11 cellular contexts compared by ENCODE assay signal in genomic region chr17:69358688-69359596, GRCh38. TPM values are rescaled to one million over a fixed set of nuclear protein-coding genes. Genes with fewer than 3 reads are reported as not detected.
DNase-seq lines count a peak whose midpoint lies in the region; ATAC-seq and TF ChIP-seq lines count a peak whose summit lies in the region.
"Had no signal": no experiment of that assay in that cellular context is flagged by ENCODE, and none has a peak within 500 bp of the region (broad histone marks: within the 10 kb centered on the region; RNA-seq: fewer than 3 reads in every experiment).

No MANE protein-coding gene starts in this region.

- H4K20me1 ChIP-seq in HCT116 (ENCODE audit: insufficient read depth): no peaks in the 10 kb centered on the region
- no peaks in the 10 kb centered on the region for H4K20me1 ChIP-seq in SU-DHL-6 (ENCODE audit: low read depth, low read length)

- intact Hi-C loops in HCT116 (cut with micrococcal nuclease): no loop called here
- intact Hi-C loops in testis (cut with DNase I; ENCODE audit: low total_unique reads): no loop called here

- BruUV-seq in HCT116 (replicated peaks; lab: Mats Ljungman, UMichigan): no TSS peak

- H2AFZ ChIP-seq in HCT116 (ENCODE audit: low read depth, low read length, poor library complexity, severe bottlenecking) (no peak overlapping the region), SU-DHL-6 (ENCODE audit: low read depth, low read length, severe bottlenecking) (no peak overlapping the region)

- TF ChIP-seq CTCF in HCT116 (IDR thresholded peaks at IDR 0.05 in 2 of 3, conservative IDR thresholded peaks at IDR 0.05 in 1 of 3; ENCODE audit: borderline replicate concordance in 1 of 3, insufficient read depth in 1 of 3, low read depth in 2 of 3, low read length in 2 of 3) (peak; percentile 25 to 56 (median 53); a peak in 4 of 6 replicates), SU-DHL-6 (IDR thresholded peaks at IDR 0.05; ENCODE audit: insufficient read depth, low read length, poor library complexity, severe bottlenecking) (peak; percentile 38), testis (IDR thresholded peaks at IDR 0.05) (no peak)

- no peaks in the 10 kb centered on the region for H3K9me3 ChIP-seq in HCT116 (ENCODE audit: control insufficient read depth in 1 of 2, insufficient read depth in 1 of 2, low read depth in 1 of 2, low read length in 2 of 2)
- no peaks in the 10 kb centered on the region for H3K9me3 ChIP-seq in SU-DHL-6 (ENCODE audit: insufficient read depth, low read length)
- H3K9me3 ChIP-seq in testis: no peaks in the 10 kb centered on the region
- H3K9me3 ChIP-seq: transverse colon had no signal

- WGBS in testis, 2 donors: 79 to 81% methylated on average over 3 of the region's 3 CpGs

- TF ChIP-seq RAD21 in HCT116 (IDR thresholded peaks at IDR 0.05; ENCODE audit: low read depth): peak; percentile 43; the same call in 1 of the 2 replicates

- no peaks in the 10 kb centered on the region for H3K27me3 ChIP-seq in HCT116 (ENCODE audit: insufficient read depth, low read length)
- H3K27me3 ChIP-seq in SU-DHL-6 (ENCODE audit: low read length): no peaks in the 10 kb centered on the region
- no peaks in the 10 kb centered on the region for H3K27me3 ChIP-seq in testis
- H3K27me3 ChIP-seq: cardiac muscle cell, transverse colon had no signal

- H3K9ac ChIP-seq in HCT116 (ENCODE audit: low read length): no peak overlapping the region
- H3K9ac ChIP-seq in SU-DHL-6 (ENCODE audit: low read length): no peak overlapping the region

- H3K79me2 ChIP-seq in HCT116 (ENCODE audit: insufficient read depth, low read length) (no peaks in the 10 kb centered on the region), SU-DHL-6 (ENCODE audit: insufficient read depth, low read length) (no peaks in the 10 kb centered on the region)

- RAD21 ChIA-PET in HCT116 (lab: Charles Lee; ENCODE audit: low non-redundant PET in 1 of 2, low total read pairs in 2 of 2, uncharacterized antibody in 2 of 2, unreplicated experiment in 2 of 2): interaction anchor here in 1 of 2 experiments (0.7 to 1.3 kb wide), 5 partner anchors 33 to 514 kb away, joined by 3 to 4 read pairs (median 3); no protein-coding TSS in a partner anchor

- no peaks in the 10 kb centered on the region for H3K4me1 ChIP-seq in HCT116 (ENCODE audit: control insufficient read depth in 1 of 2, insufficient read depth in 2 of 2, low read length in 2 of 2)
- H3K4me1 ChIP-seq in testis: no peaks in the 10 kb centered on the region
- H3K4me1 ChIP-seq: transverse colon had no signal

- H3K4me3 ChIP-seq in HCT116 (replicated peaks in 1 of 2; ENCODE audit: low read depth in 1 of 2, low read length in 2 of 2) (no peak overlapping the region), SU-DHL-6 (ENCODE audit: insufficient read depth, low read length, poor library complexity, severe bottlenecking) (no peak overlapping the region), testis (no peak overlapping the region)
- H3K4me3 ChIP-seq: cardiac muscle cell, smooth muscle cell, transverse colon had no signal

- POLR2A ChIA-PET in HCT116 (lab: Charles Lee): no interaction called here

- no peak overlapping the region for H3K4me2 ChIP-seq in HCT116 (ENCODE audit: low read length)
- H3K4me2 ChIP-seq in SU-DHL-6 (ENCODE audit: low read depth, low read length, poor library complexity, severe bottlenecking): no peak overlapping the region
- H3K4me2 ChIP-seq: smooth muscle cell had no signal

- TF ChIP-seq POLR2A in HCT116 (IDR thresholded peaks at IDR 0.05; ENCODE audit: borderline replicate concordance, extremely low read depth, insufficient read depth, insufficient read length) (no peak), testis (IDR thresholded peaks at IDR 0.05) (no peak)

- CTCF ChIA-PET in HCT116 (lab: Charles Lee): interaction anchor here (1.8 kb wide), 1 partner anchor 36 kb away, joined by 10 read pairs; no protein-coding TSS in a partner anchor

- H3K36me3 ChIP-seq in HCT116 (ENCODE audit: control insufficient read depth in 1 of 2, insufficient read depth in 2 of 2, low read length in 2 of 2) (no peaks in the 10 kb centered on the region), SU-DHL-6 (ENCODE audit: low read length) (no peaks in the 10 kb centered on the region), testis (ENCODE audit: low read depth, missing control alignments) (no peaks in the 10 kb centered on the region)
- H3K36me3 ChIP-seq: cardiac muscle cell, transverse colon had no signal

- ATAC-seq in HCT116: peak; percentile 91
- ATAC-seq in HG03469 (IDR thresholded peaks at IDR 0.05; ENCODE audit: unreplicated experiment): no peak

- DNase-seq in DMS53 (lab: John Stamatoyannopoulos, UW) (peak; percentile 36), DMS53 treated with DMSO at 0.1 percent for 48 hours (lab: John Stamatoyannopoulos, UW; ENCODE audit: unreplicated experiment) (no peak), HCT116 (ENCODE audit: low read depth, low spot score) (peak; percentile 26), left kidney (ENCODE audit: low read depth, low spot score) (peak; percentile 83), testis (no peak)
- DNase-seq in stimulated activated naive CD4-positive, alpha-beta T cell treated with Interleukin-2 at 50 U/mL for 16 hours (lab: John Stamatoyannopoulos, UW): no peak
- DNase-seq: transverse colon had no signal

- no peaks in the 10 kb centered on the region for H3F3A ChIP-seq in SU-DHL-6 (ENCODE audit: insufficient read depth)

- H3K27ac ChIP-seq in HCT116 (ENCODE audit: low read depth, low read length) (no peak overlapping the region), SU-DHL-6 (ENCODE audit: low read depth, low read length) (no peak overlapping the region), testis (no peak overlapping the region)
- H3K27ac ChIP-seq: cardiac muscle cell, transverse colon had no signal

- H3K9me2 ChIP-seq in HCT116 (ENCODE audit: insufficient read depth) (no peaks in the 10 kb centered on the region), SU-DHL-6 (replicated peaks; ENCODE audit: insufficient read depth, low read length) (no peaks in the 10 kb centered on the region)

TF ChIP-seq in HCT116, 20 proteins besides CTCF, POLR2A, EP300 and RAD21 (continues in another document):
- TF ChIP-seq EZH2phosphoT487 (IDR thresholded peaks at IDR 0.05; ENCODE audit: borderline replicate concordance) (no peak), ZBTB33 (IDR thresholded peaks at IDR 0.05; ENCODE audit: extremely low read depth, insufficient replicate concordance, low read length) (no peak), CBX3 (IDR thresholded peaks at IDR 0.05; ENCODE audit: low read depth) (0 out of 2 replicates have a peak, but pooled peaks have one; percentile 25), ELF1 (IDR thresholded peaks at IDR 0.05; ENCODE audit: borderline replicate concordance, low read depth) (no peak), REST (IDR thresholded peaks at IDR 0.05; ENCODE audit: low read depth) (no peak), MAX (IDR thresholded peaks at IDR 0.05) (0 out of 2 replicates have a peak, but pooled peaks have one; percentile 25), ATF3 (IDR thresholded peaks at IDR 0.05) (no peak)

RNA-seq across cellular contexts. Expression of gene ABCA5, which starts 32.0 kb away (rescaled TPM):
- 6.8 TPM for total RNA-seq in HCT116 (2021; ENCODE audit: unreplicated experiment)
- 1.4 and 2.4 TPM in 2 replicates for polyA plus RNA-seq in HCT116 (2012)
- total RNA-seq in testis: 10 to 100 TPM; 50.6 to 59.8 TPM
- polyA plus RNA-seq in testis (ENCODE audit: insufficient read depth, low read depth, low replicate concordance): 22.6 TPM

RNA-seq across cellular contexts. Expression of gene MAP2K6, which starts 55.6 kb away (rescaled TPM):
- total RNA-seq in HCT116 (2021; ENCODE audit: unreplicated experiment) (0.22 TPM), testis (1 to 10 TPM; 2.6 to 2.8 TPM)
- polyA plus RNA-seq in HCT116 (2012): 0.05 and 0.08 TPM in 2 replicates
- polyA plus RNA-seq in testis (ENCODE audit: insufficient read depth, low read depth, low replicate concordance): 2.7 TPM

Comparison
In these comparisons a context has a peak if more than half of its experiments do, and no peak if none do; other contexts are left out.
1. DNase-seq: peak in DMS53 (single experiment), HCT116 (single experiment) and left kidney (single experiment); none in DMS53 treated with DMSO at 0.1 percent for 48 hours (single experiment), testis (single experiment) and stimulated activated naive CD4-positive, alpha-beta T cell treated with Interleukin-2 at 50 U/mL for 16 hours (single experiment).
2. CTCF ChIP-seq: peak in HCT116 (3 of 3) and SU-DHL-6 (single experiment); none in testis (0 of 3).